ENCODE assay signal across 23 cellular contexts in the genomic region with DNA sequence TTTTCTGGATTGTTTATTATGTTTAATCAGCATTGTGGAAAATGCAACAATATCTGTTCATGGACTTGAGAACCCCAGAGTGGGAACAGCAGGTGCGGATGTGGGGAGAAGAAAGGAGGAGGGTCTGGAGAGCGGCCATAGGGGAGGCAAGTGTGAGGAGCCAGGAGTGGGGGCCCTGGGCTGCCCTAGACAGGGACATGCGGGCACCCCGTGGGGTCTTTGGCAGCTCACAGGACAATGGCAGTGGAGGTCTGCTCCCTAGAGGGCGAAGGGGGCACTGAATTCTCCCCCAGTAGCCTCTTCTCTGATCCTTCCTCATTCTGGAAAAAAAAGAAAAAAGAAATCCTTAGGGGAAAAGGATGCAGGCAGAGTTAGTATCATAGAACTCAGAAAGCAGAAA. TPM values are rescaled to one million over a fixed set of nuclear protein-coding genes. Genes with fewer than 3 reads are reported as not detected.
"Had no signal": no experiment of that assay in that cellular context is flagged by ENCODE, and none has a peak within 500 bp of the region (broad histone marks: within the 10 kb centered on the region; RNA-seq: fewer than 3 reads in every experiment).

No MANE protein-coding gene starts in this region.

- H3K9ac ChIP-seq: parathyroid adenoma had no signal

- ATAC-seq: foreskin keratinocyte; left colon; left ventricle myocardium superior; right lobe of liver; stimulated activated effector memory CD8-positive, alpha-beta T cell treated with anti-CD3 and anti-CD28 coated beads, Interleukin-12 subunit alpha, Interleukin-12 subunit beta, amount 100 ng/mL, for 72 hours; stimulated activated naive CD8-positive, alpha-beta T cell treated with anti-CD3 and anti-CD28 coated beads, Interleukin-15, Interleukin-2, amounts not matched to agents 100 U/mL and 50 U/mL, for 24 hours had no signal

- H3K36me3 Mint-ChIP-seq: naive B cell; stimulated activated effector memory CD8-positive, alpha-beta T cell treated with anti-CD3 and anti-CD28 coated beads, Interleukin-12 subunit alpha, Interleukin-12 subunit beta, amount 100 ng/mL, for 72 hours had no signal

- H3K27ac Mint-ChIP-seq: naive B cell; nephron; stimulated activated effector memory CD8-positive, alpha-beta T cell treated with anti-CD3 and anti-CD28 coated beads, Interleukin-12 subunit alpha, Interleukin-12 subunit beta, amount 100 ng/mL, for 72 hours had no signal

- H3K4me1 ChIP-seq: foreskin keratinocyte, prostate gland, uterus had no signal

- H3K27ac ChIP-seq: foreskin keratinocyte, hepatocyte, parathyroid adenoma, prostate gland, right lobe of liver, suprapubic skin, thyroid gland, uterus had no signal

- H3K36me3 ChIP-seq: prostate gland, suprapubic skin, thyroid gland, uterus had no signal

- H2AFZ ChIP-seq: hepatocyte, parathyroid adenoma had no signal

- H3K79me2 ChIP-seq: hepatocyte, parathyroid adenoma had no signal

- H3K27me3 ChIP-seq: foreskin keratinocyte, hepatocyte, right lobe of liver, thyroid gland, upper lobe of left lung, uterus had no signal

- H3K4me3 Mint-ChIP-seq: naive B cell; nephron; stimulated activated effector memory CD8-positive, alpha-beta T cell treated with anti-CD3 and anti-CD28 coated beads, Interleukin-12 subunit alpha, Interleukin-12 subunit beta, amount 100 ng/mL, for 72 hours had no signal

- H3K4me2 ChIP-seq: hepatocyte had no signal

- H3K9me3 ChIP-seq: prostate gland, right lobe of liver, suprapubic skin, thyroid gland, upper lobe of left lung, uterus had no signal

- DNase-seq: cortex of kidney; effector memory CD4-positive, alpha-beta T cell; foreskin keratinocyte; head of caudate nucleus; left colon; left ventricle myocardium superior; mesendoderm; naive B cell; right lobe of liver; stimulated activated CD4-positive, alpha-beta T cell treated with anti-CD3 and anti-CD28 coated beads, Interleukin-4, amount 100 ng/mL, for 1 hour; stimulated activated CD8-positive, alpha-beta memory T cell treated with anti-CD3 and anti-CD28 coated beads, Interleukin-4, amount 100 ng/mL, for 48 hours; stimulated activated naive CD8-positive, alpha-beta T cell treated with anti-CD3 and anti-CD28 coated beads, Interleukin-15, Interleukin-2, amounts not matched to agents 100 U/mL and 50 U/mL, for 24 hours; thyroid gland; uterus had no signal

- H3K9me3 Mint-ChIP-seq: nephron; stimulated activated effector memory CD8-positive, alpha-beta T cell treated with anti-CD3 and anti-CD28 coated beads, Interleukin-12 subunit alpha, Interleukin-12 subunit beta, amount 100 ng/mL, for 72 hours had no signal

- H3K4me1 Mint-ChIP-seq: stimulated activated effector memory CD8-positive, alpha-beta T cell treated with anti-CD3 and anti-CD28 coated beads, Interleukin-12 subunit alpha, Interleukin-12 subunit beta, amount 100 ng/mL, for 72 hours had no signal

- H3K4me3 ChIP-seq: hepatocyte, prostate gland, right lobe of liver, suprapubic skin, thyroid gland, upper lobe of left lung, uterus had no signal

RNA-seq across cellular contexts. Expression of gene TMEM176B, which starts 8.9 kb away (rescaled TPM):
- total RNA-seq: foreskin keratinocyte, lung microvascular endothelial cell had no signal
- polyA plus RNA-seq: foreskin keratinocyte had no signal

RNA-seq across cellular contexts. Expression of gene TMEM176A, which starts 9.3 kb away (rescaled TPM):
- total RNA-seq: foreskin keratinocyte, lung microvascular endothelial cell had no signal
- polyA plus RNA-seq: foreskin keratinocyte had no signal

RNA-seq across cellular contexts. Expression of gene GIMAP5, which starts 54.1 kb away (rescaled TPM):
- total RNA-seq: epithelial cell of proximal tubule, foreskin keratinocyte had no signal
- polyA plus RNA-seq: foreskin keratinocyte had no signal
